ENCODE assay signal across 13 cellular contexts in genomic region chr17:40178660-40179059, GRCh38. TPM values are rescaled to one million over a fixed set of nuclear protein-coding genes. Genes with fewer than 3 reads are reported as not detected.
A peak's percentile ranks its signal among the peaks of the same experiment; 100 is the strongest.
DNase-seq lines count a peak whose midpoint lies in the region; ATAC-seq and TF ChIP-seq lines count a peak whose summit lies in the region.
"Had no signal": no experiment of that assay in that cellular context is flagged by ENCODE, and none has a peak within 500 bp of the region (broad histone marks: within the 10 kb centered on the region; RNA-seq: fewer than 3 reads in every experiment).

No MANE protein-coding gene starts in this region.

- H3K27ac Mint-ChIP-seq in stimulated activated naive CD8-positive, alpha-beta T cell treated with anti-CD3 and anti-CD28 coated beads, Interleukin-15, Interleukin-2, amounts not matched to agents 100 ng/mL and 50 ng/mL, for 24 hours: no peak overlapping the region
- H3K27ac Mint-ChIP-seq in MCF 10A (ENCODE audit: low read depth, unreplicated experiment): no peak overlapping the region
- H3K27ac Mint-ChIP-seq: activated naive CD8-positive, alpha-beta T cell treated with anti-CD3 and anti-CD28 coated beads, Interleukin-2, amount 10 ng/mL, durations not matched to agents 7 days and 5 days had no signal

- TF ChIP-seq POLR2A in uterus (IDR thresholded peaks at IDR 0.05): no peak

- H3K4me3 Mint-ChIP-seq in stimulated activated naive CD8-positive, alpha-beta T cell treated with anti-CD3 and anti-CD28 coated beads, Interleukin-15, Interleukin-2, amounts not matched to agents 100 ng/mL and 50 ng/mL, for 24 hours: peak overlapping the region; percentile 49
- H3K4me3 Mint-ChIP-seq in MCF 10A (ENCODE audit: unreplicated experiment): peak overlapping the region; percentile 59
- H3K4me3 Mint-ChIP-seq: activated naive CD8-positive, alpha-beta T cell treated with anti-CD3 and anti-CD28 coated beads, Interleukin-2, amount 10 ng/mL, durations not matched to agents 7 days and 5 days had no signal

- H3K4me1 Mint-ChIP-seq in stimulated activated naive CD8-positive, alpha-beta T cell treated with anti-CD3 and anti-CD28 coated beads, Interleukin-15, Interleukin-2, amounts not matched to agents 100 ng/mL and 50 ng/mL, for 24 hours (ENCODE audit: low read depth): peaks cover 11% of the 10 kb centered on the region
- peaks cover 29% of the 10 kb centered on the region for H3K4me1 Mint-ChIP-seq in MCF 10A (ENCODE audit: insufficient read depth, unreplicated experiment)

- H3K36me3 ChIP-seq in mucosa of stomach (ENCODE audit: control insufficient read depth, insufficient read depth, low read length) (no peaks in the 10 kb centered on the region), uterus (no peaks in the 10 kb centered on the region)
- H3K36me3 ChIP-seq: thyroid gland had no signal

- H3K27me3 Mint-ChIP-seq in stimulated activated naive CD8-positive, alpha-beta T cell treated with anti-CD3 and anti-CD28 coated beads, Interleukin-15, Interleukin-2, amounts not matched to agents 100 ng/mL and 50 ng/mL, for 24 hours: no peaks in the 10 kb centered on the region
- H3K27me3 Mint-ChIP-seq in MCF 10A (ENCODE audit: insufficient read depth, unreplicated experiment): no peaks in the 10 kb centered on the region
- H3K27me3 Mint-ChIP-seq: activated naive CD8-positive, alpha-beta T cell treated with anti-CD3 and anti-CD28 coated beads, Interleukin-2, amount 10 ng/mL, durations not matched to agents 7 days and 5 days had no signal

- POLR2A ChIA-PET in MCF 10A (lab: Yijun Ruan, JAX): interaction anchor here (0.7 to 6.9 kb wide), 5 partner anchors 39 to 124 kb away, joined by 3 to 65 read pairs (median 20); partner anchors contain the start of genes CASC3, MED24 and NR1D1

- H3K9me3 Mint-ChIP-seq in stimulated activated naive CD8-positive, alpha-beta T cell treated with anti-CD3 and anti-CD28 coated beads, Interleukin-15, Interleukin-2, amounts not matched to agents 100 ng/mL and 50 ng/mL, for 24 hours: no peaks in the 10 kb centered on the region
- H3K9me3 Mint-ChIP-seq in MCF 10A (ENCODE audit: unreplicated experiment): no peaks in the 10 kb centered on the region
- H3K9me3 Mint-ChIP-seq: activated naive CD8-positive, alpha-beta T cell treated with anti-CD3 and anti-CD28 coated beads, Interleukin-2, amount 10 ng/mL, durations not matched to agents 7 days and 5 days had no signal

- intact Hi-C loops in MCF 10A (cut with micrococcal nuclease) (no loop called here), uterus (cut with DNase I; ENCODE audit: low total_unique reads) (no loop called here)

- H3K4me3 ChIP-seq in mucosa of stomach (ENCODE audit: low read length) (peak overlapping the region; percentile 66), uterus (no peak overlapping the region)

- DNase-seq in stimulated activated naive CD8-positive, alpha-beta T cell treated with anti-CD3 and anti-CD28 coated beads, Interleukin-15, Interleukin-2, amounts not matched to agents 100 U/mL and 50 U/mL, for 24 hours: no peak
- no peak for DNase-seq in MCF 10A (ENCODE audit: unreplicated experiment)
- no peak for DNase-seq in NCI-H146 (lab: John Stamatoyannopoulos, UW)
- no peak for DNase-seq in pons (ENCODE audit: low spot score)
- no peak for DNase-seq in uterus
- DNase-seq: activated naive CD8-positive, alpha-beta T cell treated with anti-CD3 and anti-CD28 coated beads, Interleukin-2, amount 10 ng/mL, durations not matched to agents 7 days and 5 days; NCI-H1105 treated with DMSO at 0.1 percent for 48 hours; NK-92 treated with Interleukin-12 subunit alpha and Interleukin-12 subunit beta, amount 100 ng/mL, for 24 hours; stimulated activated CD4-positive, alpha-beta T cell treated with anti-CD3 and anti-CD28 coated beads, Interleukin-4, amount 100 ng/mL, for 24 hours; thyroid gland had no signal

- H3K27ac ChIP-seq in uterus: no peak overlapping the region
- H3K27ac ChIP-seq: thyroid gland had no signal

- H3K36me3 Mint-ChIP-seq in stimulated activated naive CD8-positive, alpha-beta T cell treated with anti-CD3 and anti-CD28 coated beads, Interleukin-15, Interleukin-2, amounts not matched to agents 100 ng/mL and 50 ng/mL, for 24 hours (ENCODE audit: low read depth): peaks cover 14% of the 10 kb centered on the region
- peaks cover 18% of the 10 kb centered on the region for H3K36me3 Mint-ChIP-seq in MCF 10A (ENCODE audit: insufficient read depth, unreplicated experiment)

- peaks cover 48% of the 10 kb centered on the region for H3K4me1 ChIP-seq in mucosa of stomach (ENCODE audit: control insufficient read depth, insufficient read depth, low read length)
- H3K4me1 ChIP-seq in uterus: peaks cover 0 to 15% of the 10 kb centered on the region in 2 donors

- no TSS peak for BruUV-seq in MCF 10A (replicated peaks; lab: Mats Ljungman, UMichigan)

- no peak for TF ChIP-seq CTCF in MCF 10A (IDR thresholded peaks at IDR 0.05; ENCODE audit: unreplicated experiment)
- TF ChIP-seq CTCF in uterus (IDR thresholded peaks at IDR 0.05): no peak

- H3K9me3 ChIP-seq in mucosa of stomach (ENCODE audit: control insufficient read depth, low read length): no peaks in the 10 kb centered on the region
- no peaks in the 10 kb centered on the region for H3K9me3 ChIP-seq in uterus
- H3K9me3 ChIP-seq: thyroid gland had no signal

- CTCF ChIA-PET in MCF 10A (lab: Yijun Ruan, JAX): interaction anchor here (0.6 to 2.6 kb wide), 8 partner anchors 10 to 152 kb away, joined by 3 to 12 read pairs (median 4); no protein-coding TSS in a partner anchor

- peak overlapping the region; percentile 81 for H3K9ac ChIP-seq in mucosa of stomach (ENCODE audit: low read length)

- no peaks in the 10 kb centered on the region for H3K27me3 ChIP-seq in mucosa of stomach (ENCODE audit: control insufficient read depth, insufficient read depth, low read length)
- H3K27me3 ChIP-seq in uterus: no peaks in the 10 kb centered on the region
- H3K27me3 ChIP-seq: thyroid gland had no signal

- ATAC-seq in stimulated activated naive CD8-positive, alpha-beta T cell treated with anti-CD3 and anti-CD28 coated beads, Interleukin-15, Interleukin-2, amounts not matched to agents 100 U/mL and 50 U/mL, for 24 hours: no peak
- ATAC-seq in HG03521 (IDR thresholded peaks at IDR 0.05; ENCODE audit: unreplicated experiment): no peak

RNA-seq across cellular contexts. Expression of gene RAPGEFL1, which starts 1.4 kb away (rescaled TPM):
- 4.9 and 5.6 TPM in 2 replicates for total RNA-seq in MCF 10A (2022)
- total RNA-seq in uterus: 10 to 100 TPM in 1 of 4 donors, 1 to 10 TPM in 1, under 1 TPM in 2; 0.29 to 21.5 (median 2.0) TPM

RNA-seq across cellular contexts. Expression of gene CASC3, which starts 38.3 kb away (rescaled TPM):
- total RNA-seq in MCF 10A (2022) (73.5 and 78.3 TPM in 2 replicates), uterus (100 to 1,000 TPM in 2 of 4 donors, 10 to 100 TPM in 2; 33.2 to 166 (median 91.3) TPM)

RNA-seq across cellular contexts. Expression of gene WIPF2, which starts 40.4 kb away (rescaled TPM):
- total RNA-seq in MCF 10A (2022) (31.9 and 32.8 TPM in 2 replicates), uterus (10 to 100 TPM in 2 of 4 donors, 1 to 10 TPM in 2; 4.9 to 34.3 (median 8.6) TPM)

RNA-seq across cellular contexts. Expression of gene MSL1, which starts 56.9 kb away (rescaled TPM):
- 59.8 and 62.2 TPM in 2 replicates for total RNA-seq in MCF 10A (2022)
- 100 to 1,000 TPM in 1 of 4 donors, 10 to 100 TPM in 3; 51.0 to 151 (median 77.6) TPM for total RNA-seq in uterus
